ENCODE assay signal across 1 cellular context in the genomic region with DNA sequence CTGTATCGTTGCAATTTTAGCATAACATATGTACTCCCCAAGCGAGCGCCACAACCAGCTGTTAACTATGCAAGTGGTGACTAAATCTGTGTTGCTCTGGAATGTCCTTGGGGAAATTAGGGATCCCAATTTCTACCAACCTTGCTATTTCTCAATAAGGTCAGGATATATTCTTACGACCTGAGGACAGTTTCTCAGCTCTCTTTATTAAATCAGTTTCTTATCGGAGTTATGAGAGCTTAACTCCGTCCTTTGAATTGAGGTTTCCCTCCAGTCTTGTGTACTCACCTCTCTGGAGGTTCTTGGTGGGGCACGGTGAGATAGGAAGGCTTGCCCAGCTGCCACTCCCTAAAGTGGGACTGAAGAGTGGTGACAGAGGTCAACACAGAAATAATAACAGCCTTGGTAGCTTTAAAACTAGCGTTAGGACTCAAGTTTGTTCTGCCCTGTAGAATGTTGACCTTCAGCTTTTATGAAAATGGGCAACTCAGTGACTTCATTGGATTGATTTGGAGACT.
TF ChIP-seq lines count a peak whose summit lies in the region.

No MANE protein-coding gene starts in this region.

TF ChIP-seq in endothelial cell of umbilical vein, 7 proteins besides CTCF, POLR2A, EP300 and RAD21:
- no peak for TF ChIP-seq MYC (IDR thresholded peaks at IDR 0.05; ENCODE audit: low read depth, low read length)
- TF ChIP-seq GATA2 (IDR thresholded peaks at IDR 0.05; ENCODE audit: insufficient read depth, insufficient read length, low read depth, low read length), result no peak
- TF ChIP-seq EZH2 (IDR thresholded peaks at IDR 0.05; ENCODE audit: borderline replicate concordance, low read depth, low read length, severe bottlenecking), result no peak
- TF ChIP-seq, protein P1, sequence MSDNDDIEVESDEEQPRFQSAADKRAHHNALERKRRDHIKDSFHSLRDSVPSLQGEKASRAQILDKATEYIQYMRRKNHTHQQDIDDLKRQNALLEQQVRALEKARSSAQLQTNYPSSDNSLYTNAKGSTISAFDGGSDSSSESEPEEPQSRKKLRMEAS (IDR thresholded peaks at IDR 0.05; ENCODE audit: insufficient read depth, insufficient read length), result no peak
- TF ChIP-seq FOS (IDR thresholded peaks at IDR 0.05; ENCODE audit: borderline replicate concordance, insufficient read depth, low read length), result no peak
- no peak for TF ChIP-seq POLR2AphosphoS5 (IDR thresholded peaks at IDR 0.05; ENCODE audit: insufficient read depth, low read depth, low read length)
- TF ChIP-seq JUN (IDR thresholded peaks at IDR 0.05; ENCODE audit: borderline replicate concordance, insufficient read depth, insufficient read length, low read depth), result no peak
